Comparison of ENCODE assay signal across 18 cellular contexts in the genomic region with DNA sequence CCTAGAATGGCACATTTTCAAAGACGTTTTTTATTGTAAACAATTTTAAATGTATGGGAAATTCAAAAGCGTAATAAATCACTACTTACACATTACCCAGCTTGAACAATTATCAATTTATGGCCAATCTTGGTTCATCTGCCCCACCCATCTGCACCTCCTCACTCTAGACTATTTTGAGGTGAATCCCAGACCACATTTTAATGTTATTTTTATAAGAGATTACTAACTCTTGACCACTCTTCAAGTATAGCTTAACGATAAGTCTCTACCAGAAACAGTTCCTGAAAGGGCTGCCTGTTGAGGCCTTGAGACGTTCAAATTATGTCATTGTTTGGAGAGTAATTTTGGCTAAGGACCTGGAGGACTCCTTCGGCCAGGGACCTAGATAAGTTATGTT.
"Had no signal": no experiment of that assay in that cellular context is flagged by ENCODE, and none has a peak within 500 bp of the region (broad histone marks: within the 10 kb centered on the region; RNA-seq: fewer than 3 reads in every experiment).

No MANE protein-coding gene starts in this region.

- H3K36me3 ChIP-seq: gastrocnemius medialis, neutrophil, pancreas, right atrium auricular region, tibial artery had no signal

- DNase-seq: dorsolateral prefrontal cortex; effector CD4-positive, alpha-beta T cell; foreskin fibroblast; gastrocnemius medialis; head of caudate nucleus; kidney; mucosa of descending colon; naive B cell; pancreas; stimulated activated CD4-positive, alpha-beta T cell treated with anti-CD3 and anti-CD28 coated beads, Interleukin-2, amount 100 ng/mL, for 24 hours; stimulated activated CD4-positive, alpha-beta T cell treated with anti-CD3 and anti-CD28 coated beads, Interleukin-4, amount 100 ng/mL, for 4 hours; stimulated activated naive CD8-positive, alpha-beta T cell treated with anti-CD3 and anti-CD28 coated beads, Interleukin-15, Interleukin-2, amounts not matched to agents 100 U/mL and 50 U/mL, for 24 hours; substantia nigra; testis; tibial artery had no signal

- H3K4me1 ChIP-seq: gastrocnemius medialis, pancreas, right atrium auricular region, testis, tibial artery had no signal

- H3K9me3 ChIP-seq: gastrocnemius medialis, mucosa of descending colon, neutrophil, pancreas, right atrium auricular region, testis, tibial artery had no signal

- H3K27ac ChIP-seq: dorsolateral prefrontal cortex, gastrocnemius medialis, neutrophil, pancreas, right atrium auricular region, testis, tibial artery had no signal

- H3K4me3 ChIP-seq: dorsolateral prefrontal cortex, gastrocnemius medialis, lung, mucosa of descending colon, pancreas, right atrium auricular region, testis, tibial artery had no signal
